ENCODE assay signal across 2 cellular contexts in the genomic region with DNA sequence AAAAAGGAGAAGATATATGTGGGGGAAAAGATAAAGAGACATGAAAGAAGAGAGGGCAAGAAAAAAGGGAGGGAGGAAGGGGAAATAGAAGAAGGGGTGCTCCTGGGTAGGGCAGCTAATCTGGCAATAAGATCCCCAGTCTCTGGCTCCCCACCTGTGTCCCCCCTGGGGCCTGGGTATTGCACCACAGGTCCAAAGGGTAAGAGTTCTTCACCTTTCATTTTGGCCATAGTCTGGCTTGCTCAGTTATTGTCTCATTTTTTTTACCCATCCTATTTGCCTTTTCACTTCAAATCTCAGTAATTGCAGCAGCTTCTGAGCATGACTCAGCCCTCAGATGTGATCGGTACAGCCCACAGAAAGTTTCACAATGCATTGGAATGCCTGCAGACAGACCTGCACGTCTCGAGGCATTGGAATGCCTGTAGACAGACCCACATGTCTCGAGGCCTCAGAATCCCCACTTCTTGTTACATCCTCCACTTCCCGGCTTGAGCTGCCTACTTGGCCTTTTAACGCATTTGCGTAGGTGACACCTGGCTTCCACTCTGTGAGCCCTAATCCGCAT.
TF ChIP-seq lines count a peak whose summit lies in the region.

No MANE protein-coding gene starts in this region.

TF ChIP-seq in A549, 52 proteins besides CTCF, POLR2A, EP300 and RAD21 (continued from another document and continues in another):
- no peak for TF ChIP-seq ATOH8 (CRISPR knock-in tag; IDR thresholded peaks at IDR 0.05; ENCODE audit: low read depth)
- no peak for TF ChIP-seq ESRRA (IDR thresholded peaks at IDR 0.05; ENCODE audit: borderline replicate concordance, low read length)
- no peak for TF ChIP-seq HOXA7 (CRISPR knock-in tag; IDR thresholded peaks at IDR 0.05)
- no peak for TF ChIP-seq BHLHE40 (IDR thresholded peaks at IDR 0.05; ENCODE audit: low read depth, low read length)
- TF ChIP-seq, protein P1, sequence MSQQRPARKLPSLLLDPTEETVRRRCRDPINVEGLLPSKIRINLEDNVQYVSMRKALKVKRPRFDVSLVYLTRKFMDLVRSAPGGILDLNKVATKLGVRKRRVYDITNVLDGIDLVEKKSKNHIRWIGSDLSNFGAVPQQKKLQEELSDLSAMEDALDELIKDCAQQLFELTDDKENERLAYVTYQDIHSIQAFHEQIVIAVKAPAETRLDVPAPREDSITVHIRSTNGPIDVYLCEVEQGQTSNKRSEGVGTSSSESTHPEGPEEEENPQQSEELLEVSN (IDR thresholded peaks at IDR 0.05; ENCODE audit: borderline replicate concordance, low read depth) = peak; percentile 73
- 0 out of 2 replicates have a peak, but pooled peaks have one; percentile 36 for TF ChIP-seq PBX3 (IDR thresholded peaks at IDR 0.05)
- TF ChIP-seq HMGXB4 (CRISPR knock-in tag; IDR thresholded peaks at IDR 0.05; ENCODE audit: borderline replicate concordance) = no peak
- TF ChIP-seq NR3C1 (IDR thresholded peaks at IDR 0.05) = no peak
- TF ChIP-seq ZNF302 (CRISPR knock-in tag; IDR thresholded peaks at IDR 0.05) = no peak
- TF ChIP-seq HOXB13 (CRISPR knock-in tag; IDR thresholded peaks at IDR 0.05; ENCODE audit: low read depth) = no peak
- TF ChIP-seq GATA3 (IDR thresholded peaks at IDR 0.05; ENCODE audit: borderline replicate concordance) = peak; percentile 81
- peak; percentile 93 to 98 for TF ChIP-seq CEBPB (IDR thresholded peaks at IDR 0.05)
- peak; percentile 90 for TF ChIP-seq MAX (IDR thresholded peaks at IDR 0.05)
- TF ChIP-seq NPAS2 (CRISPR knock-in tag; IDR thresholded peaks at IDR 0.05; ENCODE audit: borderline replicate concordance) = no peak
- TF ChIP-seq BCL3 (IDR thresholded peaks at IDR 0.05) = peak; percentile 79; the same call in 1 of the 3 replicates
- TF ChIP-seq JUNB (IDR thresholded peaks at IDR 0.05) = peak; percentile 90
- no peak for TF ChIP-seq NFE2L2 (conservative IDR thresholded peaks at IDR 0.05; ENCODE audit: low read length)
- TF ChIP-seq KDM5A (IDR thresholded peaks at IDR 0.05) = no peak
- TF ChIP-seq POLR2AphosphoS2 (conservative IDR thresholded peaks at IDR 0.05; ENCODE audit: low read length) = no peak
- no peak for TF ChIP-seq KDM1A (IDR thresholded peaks at IDR 0.05; ENCODE audit: low read depth)
- peak; percentile 71 for TF ChIP-seq FOSL2 (IDR thresholded peaks at IDR 0.05)
- peak; percentile 85 for TF ChIP-seq FOSL2 (CRISPR knock-in tag; IDR thresholded peaks at IDR 0.05)
- TF ChIP-seq RFX5 (IDR thresholded peaks at IDR 0.05) = no peak
- peak; percentile 77 for TF ChIP-seq HES2 (IDR thresholded peaks at IDR 0.05)
- TF ChIP-seq RARB (CRISPR knock-in tag; IDR thresholded peaks at IDR 0.05) = no peak
- TF ChIP-seq MYC (IDR thresholded peaks at IDR 0.05; ENCODE audit: borderline replicate concordance, low read length) = 0 out of 2 replicates have a peak, but pooled peaks have one; percentile 54
- TF ChIP-seq, protein P2, sequence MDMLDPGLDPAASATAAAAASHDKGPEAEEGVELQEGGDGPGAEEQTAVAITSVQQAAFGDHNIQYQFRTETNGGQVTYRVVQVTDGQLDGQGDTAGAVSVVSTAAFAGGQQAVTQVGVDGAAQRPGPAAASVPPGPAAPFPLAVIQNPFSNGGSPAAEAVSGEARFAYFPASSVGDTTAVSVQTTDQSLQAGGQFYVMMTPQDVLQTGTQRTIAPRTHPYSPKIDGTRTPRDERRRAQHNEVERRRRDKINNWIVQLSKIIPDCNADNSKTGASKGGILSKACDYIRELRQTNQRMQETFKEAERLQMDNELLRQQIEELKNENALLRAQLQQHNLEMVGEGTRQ (IDR thresholded peaks at IDR 0.05) = no peak
- TF ChIP-seq TP53 (CRISPR knock-in tag; IDR thresholded peaks at IDR 0.05) = no peak

TF ChIP-seq in HCT116, 20 proteins besides CTCF, POLR2A, EP300 and RAD21 (continued from another document):
- peak; percentile 63; the same call in 1 of the 2 replicates for TF ChIP-seq SP1 (IDR thresholded peaks at IDR 0.05; ENCODE audit: low read depth)
- TF ChIP-seq TCF7L2 (IDR thresholded peaks at IDR 0.05; ENCODE audit: borderline replicate concordance, extremely low read depth, insufficient read depth, insufficient read length) = peak; percentile 58
- TF ChIP-seq JUND (IDR thresholded peaks at IDR 0.05) = peak; percentile 64; the same call in 1 of the 2 replicates
- peak; percentile 83 for TF ChIP-seq MAX (IDR thresholded peaks at IDR 0.05)
- no peak for TF ChIP-seq EZH2 (IDR thresholded peaks at IDR 0.05)
- TF ChIP-seq CEBPB (IDR thresholded peaks at IDR 0.05; ENCODE audit: low read depth) = peak; percentile 98
